ENCODE assay signal across 12 cellular contexts in the genomic region with DNA sequence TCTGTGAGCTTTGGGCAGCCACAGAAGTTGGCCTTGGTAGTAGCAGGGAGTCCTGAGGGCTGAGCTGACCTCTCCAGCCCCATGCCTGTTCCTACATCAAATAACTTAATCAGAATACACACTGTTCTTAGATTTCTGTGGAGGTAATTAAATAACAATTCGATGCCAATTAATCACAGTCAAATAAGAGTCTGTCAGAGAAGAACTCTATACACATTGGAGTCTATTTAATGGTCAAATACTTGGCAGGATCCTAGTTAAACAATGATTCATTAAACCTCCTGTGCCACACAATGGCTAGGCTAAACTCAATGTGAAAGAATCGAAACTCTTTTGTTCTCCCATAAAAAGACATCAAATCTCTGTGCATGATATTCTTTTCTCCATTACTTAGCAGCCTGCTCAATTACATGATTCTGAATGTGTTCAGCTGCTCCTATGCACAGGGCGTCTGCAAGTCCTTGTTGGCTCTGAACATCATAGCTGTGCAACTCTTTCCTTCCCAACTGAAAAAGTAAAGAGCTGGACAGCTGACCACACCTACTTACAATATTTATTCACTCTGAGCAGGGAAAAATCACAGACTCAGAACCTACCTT.
DNase-seq lines count a peak whose midpoint lies in the region; ATAC-seq and TF ChIP-seq lines count a peak whose summit lies in the region.
"Had no signal": no experiment of that assay in that cellular context is flagged by ENCODE, and none has a peak within 500 bp of the region (broad histone marks: within the 10 kb centered on the region; RNA-seq: fewer than 3 reads in every experiment).

No MANE protein-coding gene starts in this region.

- no peak for TF ChIP-seq CTCF in thyroid gland (IDR thresholded peaks at IDR 0.05)
- TF ChIP-seq CTCF in A673 (conservative IDR thresholded peaks at IDR 0.05; ENCODE audit: low read depth, low read length), result no peak

- H3K27me3 ChIP-seq in thyroid gland (no peaks in the 10 kb centered on the region), A673 (replicated peaks; ENCODE audit: insufficient read depth, low read depth, low read length, poor library complexity) (no peaks in the 10 kb centered on the region)
- H3K27me3 ChIP-seq: SJCRH30 had no signal

- POLR2A ChIA-PET in A673 (lab: Charles Lee; ENCODE audit: low non-redundant PET), result interaction anchor here (0.7 kb wide), 1 partner anchor 455 kb away, joined by 3 read pairs; no protein-coding TSS in a partner anchor

- H3K4me3 ChIP-seq in thyroid gland (replicated peaks in 1 of 3) (no peak overlapping the region), A673 (ENCODE audit: low read depth, low read length, poor library complexity, severe bottlenecking) (no peak overlapping the region)
- H3K4me3 ChIP-seq: left ventricle myocardium inferior, SJCRH30 had no signal

- no peaks in the 10 kb centered on the region for H3K9me3 ChIP-seq in thyroid gland
- H3K9me3 ChIP-seq in A673 (ENCODE audit: low read depth, low read length, poor library complexity, severe bottlenecking), result no peaks in the 10 kb centered on the region
- H3K9me3 ChIP-seq: left ventricle myocardium inferior, SJCRH30 had no signal

- H3K36me3 ChIP-seq in thyroid gland (no peaks in the 10 kb centered on the region), A673 (ENCODE audit: insufficient read depth, low read length, poor library complexity, severe bottlenecking) (no peaks in the 10 kb centered on the region)
- H3K36me3 ChIP-seq: SJCRH30 had no signal

- 77 to 81% methylated on average over 3 of the region's 3 CpGs for WGBS in thyroid gland, 2 donors

- intact Hi-C loops in thyroid gland (cut with DNase I) (no loop called here), A673 (cut with micrococcal nuclease; ENCODE audit: unreplicated experiment) (no loop called here)

- H3K4me1 ChIP-seq in thyroid gland, result no peaks in the 10 kb centered on the region
- no peaks in the 10 kb centered on the region for H3K4me1 ChIP-seq in A673 (ENCODE audit: insufficient read depth, low read length, poor library complexity, severe bottlenecking)
- H3K4me1 ChIP-seq: left ventricle myocardium inferior, SJCRH30 had no signal

- CTCF ChIA-PET in A673 (lab: Charles Lee), result no interaction called here

- BruUV-seq in A673 (replicated peaks; lab: Mats Ljungman, UMichigan), result no TSS peak

- H3K27ac ChIP-seq in thyroid gland (no peak overlapping the region), A673 (ENCODE audit: low read depth, low read length, poor library complexity, severe bottlenecking) (no peak overlapping the region)
- H3K27ac ChIP-seq: left ventricle myocardium inferior, SJCRH30 had no signal

- ATAC-seq in GM19397 (IDR thresholded peaks at IDR 0.05; ENCODE audit: unreplicated experiment), result no peak
- ATAC-seq: stimulated activated naive CD8-positive, alpha-beta T cell treated with anti-CD3 and anti-CD28 coated beads, Interleukin-15, Interleukin-2, amounts not matched to agents 100 U/mL and 50 U/mL, for 24 hours had no signal

- DNase-seq in DMS153 (lab: John Stamatoyannopoulos, UW), result peak; percentile 92
- DNase-seq in NCI-H1930 (lab: John Stamatoyannopoulos, UW), result peak; percentile 34 to 81
- peak; percentile 91 for DNase-seq in SHP77 treated with DMSO at 0.1 percent for 48 hours (lab: John Stamatoyannopoulos, UW)
- peak; percentile 58 to 77 for DNase-seq in lung microvascular endothelial cell (ENCODE audit: low read depth in 2 of 2)
- no peak for DNase-seq in thyroid gland
- DNase-seq in HCEC 1CT, result no peak
- no peak for DNase-seq in A673 (ENCODE audit: low spot score)
- DNase-seq: CD4-positive, CD25-positive, alpha-beta regulatory T cell; left ventricle myocardium inferior; SJCRH30; stimulated activated naive CD8-positive, alpha-beta T cell treated with anti-CD3 and anti-CD28 coated beads, Interleukin-15, Interleukin-2, amounts not matched to agents 100 U/mL and 50 U/mL, for 24 hours had no signal

- no peak for TF ChIP-seq POLR2A in thyroid gland (IDR thresholded peaks at IDR 0.05)

Comparison
In these comparisons a context has a peak if more than half of its experiments do, and no peak if none do; other contexts are left out.
1. DNase-seq: peak in DMS153 (single experiment), NCI-H1930 (2 of 2), SHP77 treated with DMSO at 0.1 percent for 48 hours (single experiment) and lung microvascular endothelial cell (2 of 2); none in thyroid gland (0 of 2), HCEC 1CT (single experiment) and A673 (single experiment).